ENCODE assay signal across 2 cellular contexts in genomic region chr19:33687761-33688656, GRCh38.
TF ChIP-seq lines count a peak whose summit lies in the region.

No MANE protein-coding gene starts in this region.

TF ChIP-seq in SK-N-SH, 30 proteins besides CTCF, POLR2A, EP300 and RAD21 (continued from another document):
- no peak for TF ChIP-seq RCOR1 (IDR thresholded peaks at IDR 0.05; ENCODE audit: low read length)
- TF ChIP-seq, protein P1, sequence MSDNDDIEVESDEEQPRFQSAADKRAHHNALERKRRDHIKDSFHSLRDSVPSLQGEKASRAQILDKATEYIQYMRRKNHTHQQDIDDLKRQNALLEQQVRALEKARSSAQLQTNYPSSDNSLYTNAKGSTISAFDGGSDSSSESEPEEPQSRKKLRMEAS (IDR thresholded peaks at IDR 0.05; ENCODE audit: low read depth): no peak
- no peak for TF ChIP-seq NRF1 (IDR thresholded peaks at IDR 0.05; ENCODE audit: low read depth, low read length)
- no peak for TF ChIP-seq NFIC (IDR thresholded peaks at IDR 0.05; ENCODE audit: borderline replicate concordance)
- TF ChIP-seq SMC3 (IDR thresholded peaks at IDR 0.05; ENCODE audit: low read depth, low read length): no peak
- TF ChIP-seq TAF1 (IDR thresholded peaks at IDR 0.05; ENCODE audit: borderline replicate concordance, low read depth, low read length): no peak
TF ChIP-seq in SK-N-SH: peak in this region for 0.

TF ChIP-seq in SK-N-SH treated with all-trans-retinoic acid at 6 μM for 48 hours, 23 proteins besides CTCF, POLR2A, EP300 and RAD21 (continued from another document):
- TF ChIP-seq ZNF8 (CRISPR knock-in tag; IDR thresholded peaks at IDR 0.05): no peak
- TF ChIP-seq TOX (CRISPR knock-in tag; IDR thresholded peaks at IDR 0.05; ENCODE audit: borderline replicate concordance): no peak
- no peak for TF ChIP-seq TCF4 (CRISPR knock-in tag; IDR thresholded peaks at IDR 0.05; ENCODE audit: borderline replicate concordance)
- TF ChIP-seq OSR1 (CRISPR knock-in tag; IDR thresholded peaks at IDR 0.05): no peak
- no peak for TF ChIP-seq ESRRG (CRISPR knock-in tag; IDR thresholded peaks at IDR 0.05)
- TF ChIP-seq, protein P2, sequence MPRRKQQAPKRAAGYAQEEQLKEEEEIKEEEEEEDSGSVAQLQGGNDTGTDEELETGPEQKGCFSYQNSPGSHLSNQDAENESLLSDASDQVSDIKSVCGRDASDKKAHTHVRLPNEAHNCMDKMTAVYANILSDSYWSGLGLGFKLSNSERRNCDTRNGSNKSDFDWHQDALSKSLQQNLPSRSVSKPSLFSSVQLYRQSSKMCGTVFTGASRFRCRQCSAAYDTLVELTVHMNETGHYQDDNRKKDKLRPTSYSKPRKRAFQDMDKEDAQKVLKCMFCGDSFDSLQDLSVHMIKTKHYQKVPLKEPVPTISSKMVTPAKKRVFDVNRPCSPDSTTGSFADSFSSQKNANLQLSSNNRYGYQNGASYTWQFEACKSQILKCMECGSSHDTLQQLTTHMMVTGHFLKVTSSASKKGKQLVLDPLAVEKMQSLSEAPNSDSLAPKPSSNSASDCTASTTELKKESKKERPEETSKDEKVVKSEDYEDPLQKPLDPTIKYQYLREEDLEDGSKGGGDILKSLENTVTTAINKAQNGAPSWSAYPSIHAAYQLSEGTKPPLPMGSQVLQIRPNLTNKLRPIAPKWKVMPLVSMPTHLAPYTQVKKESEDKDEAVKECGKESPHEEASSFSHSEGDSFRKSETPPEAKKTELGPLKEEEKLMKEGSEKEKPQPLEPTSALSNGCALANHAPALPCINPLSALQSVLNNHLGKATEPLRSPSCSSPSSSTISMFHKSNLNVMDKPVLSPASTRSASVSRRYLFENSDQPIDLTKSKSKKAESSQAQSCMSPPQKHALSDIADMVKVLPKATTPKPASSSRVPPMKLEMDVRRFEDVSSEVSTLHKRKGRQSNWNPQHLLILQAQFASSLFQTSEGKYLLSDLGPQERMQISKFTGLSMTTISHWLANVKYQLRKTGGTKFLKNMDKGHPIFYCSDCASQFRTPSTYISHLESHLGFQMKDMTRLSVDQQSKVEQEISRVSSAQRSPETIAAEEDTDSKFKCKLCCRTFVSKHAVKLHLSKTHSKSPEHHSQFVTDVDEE (CRISPR knock-in tag; IDR thresholded peaks at IDR 0.05): no peak
- no peak for TF ChIP-seq ZNF565 (CRISPR knock-in tag; conservative IDR thresholded peaks at IDR 0.05; ENCODE audit: low read depth)
- no peak for TF ChIP-seq GLIS3 (CRISPR knock-in tag; IDR thresholded peaks at IDR 0.05)
- no peak for TF ChIP-seq ARNTL (CRISPR knock-in tag; IDR thresholded peaks at IDR 0.05; ENCODE audit: borderline replicate concordance, low read depth)
- TF ChIP-seq ZC3H10 (CRISPR knock-in tag; IDR thresholded peaks at IDR 0.05): no peak
- TF ChIP-seq PPARA (CRISPR knock-in tag; IDR thresholded peaks at IDR 0.05; ENCODE audit: borderline replicate concordance): no peak
- no peak for TF ChIP-seq CSDC2 (CRISPR knock-in tag; IDR thresholded peaks at IDR 0.05)
TF ChIP-seq in SK-N-SH treated with all-trans-retinoic acid at 6 μM for 48 hours: peak in this region for 0.
